ENCODE assay signal across 8 cellular contexts in genomic region chr12:123076604-123077297, GRCh38.
A peak's percentile ranks its signal among the peaks of the same experiment; 100 is the strongest.
DNase-seq lines count a peak whose midpoint lies in the region; ATAC-seq, FAIRE-seq and TF ChIP-seq lines count a peak whose summit lies in the region.

No MANE protein-coding gene starts in this region.

- intact Hi-C loops in pancreas (cut with DNase I): no loop called here

- TF ChIP-seq CTCF in pancreas (IDR thresholded peaks at IDR 0.05): no peak

- H3K9me3 ChIP-seq in pancreas: no peaks in the 10 kb centered on the region

- WGBS in pancreas, 2 donors: 80 to 82% methylated on average over 11 of the region's 11 CpGs

- H3K4me1 ChIP-seq in pancreas: no peaks in the 10 kb centered on the region

- no peak for TF ChIP-seq POLR2A in erythroblast (IDR thresholded peaks at IDR 0.05; ENCODE audit: low read length)

- ATAC-seq in pancreas (no peak), HG02970 (IDR thresholded peaks at IDR 0.05; ENCODE audit: low FRiP score, unreplicated experiment) (no peak)

- no peak overlapping the region for H3K27ac ChIP-seq in pancreas

- H3K4me3 ChIP-seq in pancreas: no peak overlapping the region

- DNase-seq in GM19239 (ENCODE audit: insufficient read length, low spot score): peak; percentile 35
- peak; percentile 40 for DNase-seq in activated CD4-positive, CD25-positive, alpha-beta regulatory T cell treated with anti-CD3 and anti-CD28 coated beads, Interleukin-2, amount 50 U/mL, for 72 hours
- DNase-seq in dermis microvascular lymphatic vessel endothelial cell (ENCODE audit: low read depth in 2 of 2): peak; percentile 28 to 62
- DNase-seq in stimulated activated CD4-positive, alpha-beta T cell treated with anti-CD3 and anti-CD28 coated beads, Interleukin-4, amount 100 ng/mL, for 48 hours (ENCODE audit: low read depth in 2 of 2): peak; percentile 37 to 39
- DNase-seq in pancreas: no peak
- no peak for DNase-seq in SHP77 (lab: John Stamatoyannopoulos, UW)
- no peak for DNase-seq in erythroblast (lab: John Stamatoyannopoulos, UW)

- FAIRE-seq in GM19239 (lab: Jason Lieb, UNC) (peak; percentile 79), pancreas (lab: Jason Lieb, UNC) (no peak)

- H3K27me3 ChIP-seq in pancreas: no peaks in the 10 kb centered on the region

- H3K36me3 ChIP-seq in pancreas: no peaks in the 10 kb centered on the region

Comparison
In these comparisons a context has a peak if more than half of its experiments do, and no peak if none do; other contexts are left out.
1. DNase-seq: peak in GM19239 (single experiment), activated CD4-positive, CD25-positive, alpha-beta regulatory T cell treated with anti-CD3 and anti-CD28 coated beads, Interleukin-2, amount 50 U/mL, for 72 hours (single experiment), dermis microvascular lymphatic vessel endothelial cell (2 of 2) and stimulated activated CD4-positive, alpha-beta T cell treated with anti-CD3 and anti-CD28 coated beads, Interleukin-4, amount 100 ng/mL, for 48 hours (2 of 2); none in pancreas (0 of 6), SHP77 (0 of 2) and erythroblast (0 of 2).